24 cellular contexts compared by ENCODE assay signal in the genomic region with DNA sequence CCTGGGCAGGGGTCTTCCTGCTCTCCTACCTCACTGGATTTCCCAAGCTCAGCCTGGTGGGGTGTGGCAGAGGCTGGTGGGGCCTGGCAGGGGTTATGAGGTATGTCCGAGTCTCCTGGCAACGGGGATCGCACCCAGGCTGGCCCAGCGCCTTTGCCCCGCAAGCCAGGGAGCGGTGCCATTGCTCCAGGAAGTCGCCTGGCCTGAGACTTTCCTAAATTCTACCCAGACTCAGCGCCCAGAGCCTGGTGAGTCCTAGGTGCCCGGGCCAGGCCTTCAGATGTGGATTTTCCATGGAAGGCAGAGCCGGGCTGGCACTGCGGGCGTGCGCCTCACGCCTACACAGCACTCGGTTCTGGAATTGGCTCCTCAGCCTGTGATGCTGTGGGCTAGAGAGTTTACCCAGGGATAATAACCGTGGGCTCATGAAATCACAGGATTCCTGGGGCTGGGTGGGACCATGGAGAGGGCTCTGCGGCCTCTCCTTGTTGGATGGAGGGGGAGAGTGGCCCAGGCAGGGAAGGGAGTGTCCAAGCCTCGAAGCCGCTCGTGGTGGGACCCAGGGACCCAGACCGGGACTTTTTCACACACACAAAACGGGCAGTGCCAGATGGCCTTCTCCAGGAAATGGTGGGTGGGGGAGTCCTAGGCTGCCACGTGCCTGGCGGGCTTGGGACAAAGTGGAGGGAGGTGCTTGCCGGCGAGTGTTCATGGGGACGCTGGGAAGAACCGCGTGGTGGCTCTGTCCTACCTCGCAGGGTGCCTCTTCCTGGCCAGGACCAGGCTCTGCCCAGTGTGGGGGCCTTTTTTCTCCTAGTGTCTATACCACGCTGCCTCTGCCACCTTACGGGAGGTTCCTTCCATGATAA.
DNase-seq lines count a peak whose midpoint lies in the region; ATAC-seq and TF ChIP-seq lines count a peak whose summit lies in the region.
"Had no signal": no experiment of that assay in that cellular context is flagged by ENCODE, and none has a peak within 500 bp of the region (broad histone marks: within the 10 kb centered on the region; RNA-seq: fewer than 3 reads in every experiment).

No MANE protein-coding gene starts in this region.

- H3K36me3 ChIP-seq in thoracic aorta, result no peaks in the 10 kb centered on the region
- H3K36me3 ChIP-seq: pancreas had no signal

- H3K27me3 ChIP-seq in thoracic aorta (replicated peaks; ENCODE audit: insufficient read depth), result no peaks in the 10 kb centered on the region
- H3K27me3 ChIP-seq: pancreas had no signal

- H3K36me3 Mint-ChIP-seq in activated T-cell treated with anti-CD3 and anti-CD28 coated beads, Interleukin-2, amount 50 U/mL, for 24 hours (ENCODE audit: low read depth), result no peaks in the 10 kb centered on the region
- H3K36me3 Mint-ChIP-seq in activated T-cell treated with anti-CD3 and anti-CD28 coated beads, Interleukin-2, amount 50 U/mL, for 4 hours (ENCODE audit: insufficient read depth), result no peaks in the 10 kb centered on the region
- H3K36me3 Mint-ChIP-seq in chondrocyte (ENCODE audit: low read depth), result no peaks in the 10 kb centered on the region
- no peaks in the 10 kb centered on the region for H3K36me3 Mint-ChIP-seq in naive B cell
- no peaks in the 10 kb centered on the region for H3K36me3 Mint-ChIP-seq in activated T-helper 1 cell treated with anti-CD3 and anti-CD28 coated beads, Interleukin-12 subunit alpha, Interleukin-12 subunit beta, Interleukin-2, Interleukin-4 antibody, amounts not matched to agents 30 ng/mL and 10 ng/mL and 1 ng/mL, durations not matched to agents 14 hours and 24 hours and 36 hours (ENCODE audit: low read depth)

- no peaks in the 10 kb centered on the region for H3K9me3 ChIP-seq in thoracic aorta
- H3K9me3 ChIP-seq: Caco-2, pancreas had no signal

- no peaks in the 10 kb centered on the region for H3K4me1 ChIP-seq in thoracic aorta (ENCODE audit: control insufficient read depth in 1 of 2, low read depth in 2 of 2)
- H3K4me1 ChIP-seq: Caco-2, pancreas had no signal

- intact Hi-C loops in activated T-helper 1 cell treated with anti-CD3 and anti-CD28 coated beads, Interleukin-12 subunit alpha, Interleukin-12 subunit beta, Interleukin-2, Interleukin-4 antibody, amounts not matched to agents 30 ng/mL and 10 ng/mL and 1 ng/mL, durations not matched to agents 14 hours and 24 hours and 36 hours (cut with micrococcal nuclease), result no loop called here

- no peak overlapping the region for H3K27ac Mint-ChIP-seq in activated T-cell treated with anti-CD3 and anti-CD28 coated beads, Interleukin-2, amount 50 U/mL, for 24 hours
- H3K27ac Mint-ChIP-seq in chondrocyte (ENCODE audit: unreplicated experiment) (no peak overlapping the region), naive B cell (peak overlapping the region in 4 of 6 donors; percentile 53 to 85 (median 68))
- H3K27ac Mint-ChIP-seq in activated T-helper 1 cell treated with anti-CD3 and anti-CD28 coated beads, Interleukin-12 subunit alpha, Interleukin-12 subunit beta, Interleukin-2, Interleukin-4 antibody, amounts not matched to agents 30 ng/mL and 10 ng/mL and 1 ng/mL, durations not matched to agents 14 hours and 24 hours and 36 hours, result no peak overlapping the region
- H3K27ac Mint-ChIP-seq: activated naive CD4-positive, alpha-beta T cell treated with anti-CD3 and anti-CD28 coated beads for 36 hours had no signal

- DNase-seq in activated T-cell treated with anti-CD3 and anti-CD28 coated beads, Interleukin-2, amount 50 U/mL, for 24 hours, result peak; percentile 14
- no peak for DNase-seq in activated T-cell treated with anti-CD3 and anti-CD28 coated beads, Interleukin-2, amount 50 U/mL, for 4 hours
- DNase-seq in chondrocyte (ENCODE audit: low spot score) (peak; percentile 81), naive B cell (no peak), thoracic aorta (ENCODE audit: low spot score) (no peak), NCI-H1105 (lab: John Stamatoyannopoulos, UW) (no peak)
- no peak for DNase-seq in activated T-helper 1 cell treated with anti-CD3 and anti-CD28 coated beads, Interleukin-12 subunit alpha, Interleukin-12 subunit beta, Interleukin-2, Interleukin-4 antibody, amounts not matched to agents 30 ng/mL and 10 ng/mL and 1 ng/mL, durations not matched to agents 14 hours and 24 hours and 36 hours (ENCODE audit: low spot score)
- DNase-seq: 8988T; activated CD4-positive, alpha-beta T cell treated with anti-CD3 and anti-CD28 coated beads, Interleukin-2, amount 50 U/mL, for 4 hours; activated naive CD4-positive, alpha-beta T cell treated with anti-CD3 and anti-CD28 coated beads for 36 hours; anterior cingulate cortex; central memory CD4-positive, alpha-beta T cell; foreskin melanocyte; islet precursor cell; mammary epithelial cell; NCI-H187; NCI-H526 treated with DMSO at 0.1 percent for 48 hours; stimulated activated CD4-positive, alpha-beta T cell treated with anti-CD3 and anti-CD28 coated beads, Interleukin-2, amount 100 ng/mL, for 24 hours; stimulated activated naive CD4-positive, alpha-beta T cell had no signal

- H3K9me3 Mint-ChIP-seq in activated T-cell treated with anti-CD3 and anti-CD28 coated beads, Interleukin-2, amount 50 U/mL, for 24 hours, result no peaks in the 10 kb centered on the region
- no peaks in the 10 kb centered on the region for H3K9me3 Mint-ChIP-seq in activated T-cell treated with anti-CD3 and anti-CD28 coated beads, Interleukin-2, amount 50 U/mL, for 4 hours
- H3K9me3 Mint-ChIP-seq in chondrocyte (ENCODE audit: low read depth) (no peaks in the 10 kb centered on the region), naive B cell (no peaks in the 10 kb centered on the region)
- no peaks in the 10 kb centered on the region for H3K9me3 Mint-ChIP-seq in activated T-helper 1 cell treated with anti-CD3 and anti-CD28 coated beads, Interleukin-12 subunit alpha, Interleukin-12 subunit beta, Interleukin-2, Interleukin-4 antibody, amounts not matched to agents 30 ng/mL and 10 ng/mL and 1 ng/mL, durations not matched to agents 14 hours and 24 hours and 36 hours
- H3K9me3 Mint-ChIP-seq: activated naive CD4-positive, alpha-beta T cell treated with anti-CD3 and anti-CD28 coated beads for 36 hours had no signal

- peak overlapping the region; percentile 17 to 71 for H3K27ac ChIP-seq in thoracic aorta
- H3K27ac ChIP-seq: pancreas had no signal

- no peak overlapping the region for H3K4me3 ChIP-seq in thoracic aorta
- H3K4me3 ChIP-seq: pancreas had no signal

- no peaks in the 10 kb centered on the region for H3K4me1 Mint-ChIP-seq in activated T-cell treated with anti-CD3 and anti-CD28 coated beads, Interleukin-2, amount 50 U/mL, for 24 hours (ENCODE audit: low read depth)
- no peaks in the 10 kb centered on the region for H3K4me1 Mint-ChIP-seq in activated T-cell treated with anti-CD3 and anti-CD28 coated beads, Interleukin-2, amount 50 U/mL, for 4 hours (ENCODE audit: low read depth)
- H3K4me1 Mint-ChIP-seq in chondrocyte (ENCODE audit: low read depth), result peaks cover 6% of the 10 kb centered on the region
- H3K4me1 Mint-ChIP-seq in naive B cell, result peaks cover 27 to 56% (median 28%) of the 10 kb centered on the region in 3 donors
- H3K4me1 Mint-ChIP-seq in activated T-helper 1 cell treated with anti-CD3 and anti-CD28 coated beads, Interleukin-12 subunit alpha, Interleukin-12 subunit beta, Interleukin-2, Interleukin-4 antibody, amounts not matched to agents 30 ng/mL and 10 ng/mL and 1 ng/mL, durations not matched to agents 14 hours and 24 hours and 36 hours (ENCODE audit: low read depth), result no peaks in the 10 kb centered on the region

- ATAC-seq in activated T-cell treated with anti-CD3 and anti-CD28 coated beads, Interleukin-2, amount 50 U/mL, for 4 hours, result no peak
- ATAC-seq in naive B cell (ENCODE audit: low read depth in 2 of 2) (no peak), thoracic aorta (ENCODE audit: insufficient number of reproducible peaks, low FRiP score, low read depth) (no peak), GM19351 (IDR thresholded peaks at IDR 0.05; ENCODE audit: unreplicated experiment) (no peak)
- ATAC-seq: esophagus mucosa, pancreas, SK-N-SH treated with all-trans-retinoic acid at 6 μM for 48 hours had no signal

- H3K4me3 Mint-ChIP-seq in activated T-cell treated with anti-CD3 and anti-CD28 coated beads, Interleukin-2, amount 50 U/mL, for 24 hours, result no peak overlapping the region
- no peak overlapping the region for H3K4me3 Mint-ChIP-seq in activated T-cell treated with anti-CD3 and anti-CD28 coated beads, Interleukin-2, amount 50 U/mL, for 4 hours
- no peak overlapping the region for H3K4me3 Mint-ChIP-seq in chondrocyte (ENCODE audit: unreplicated experiment)
- H3K4me3 Mint-ChIP-seq in naive B cell, result peak overlapping the region in 2 of 8 donors; percentile 37 to 58
- no peak overlapping the region for H3K4me3 Mint-ChIP-seq in activated T-helper 1 cell treated with anti-CD3 and anti-CD28 coated beads, Interleukin-12 subunit alpha, Interleukin-12 subunit beta, Interleukin-2, Interleukin-4 antibody, amounts not matched to agents 30 ng/mL and 10 ng/mL and 1 ng/mL, durations not matched to agents 14 hours and 24 hours and 36 hours
- H3K4me3 Mint-ChIP-seq: activated naive CD4-positive, alpha-beta T cell treated with anti-CD3 and anti-CD28 coated beads for 36 hours had no signal

- peaks cover 2% of the 10 kb centered on the region for H3K27me3 Mint-ChIP-seq in activated T-cell treated with anti-CD3 and anti-CD28 coated beads, Interleukin-2, amount 50 U/mL, for 24 hours
- peaks cover 10% of the 10 kb centered on the region for H3K27me3 Mint-ChIP-seq in activated T-cell treated with anti-CD3 and anti-CD28 coated beads, Interleukin-2, amount 50 U/mL, for 4 hours (ENCODE audit: low read depth)
- H3K27me3 Mint-ChIP-seq in chondrocyte (ENCODE audit: low read depth) (no peaks in the 10 kb centered on the region), naive B cell (peaks cover 0 to 9% (median 2%) of the 10 kb centered on the region in 3 donors)
- H3K27me3 Mint-ChIP-seq in activated T-helper 1 cell treated with anti-CD3 and anti-CD28 coated beads, Interleukin-12 subunit alpha, Interleukin-12 subunit beta, Interleukin-2, Interleukin-4 antibody, amounts not matched to agents 30 ng/mL and 10 ng/mL and 1 ng/mL, durations not matched to agents 14 hours and 24 hours and 36 hours (ENCODE audit: insufficient read depth), result no peaks in the 10 kb centered on the region

- TF ChIP-seq CTCF in chondrocyte (IDR thresholded peaks at IDR 0.05) (no peak), thoracic aorta (IDR thresholded peaks at IDR 0.05) (no peak)

Comparison
In these comparisons a context has a peak if more than half of its experiments do, and no peak if none do; other contexts are left out.
1. DNase-seq: peak in activated T-cell treated with anti-CD3 and anti-CD28 coated beads, Interleukin-2, amount 50 U/mL, for 24 hours (single experiment) and chondrocyte (single experiment); none in activated T-cell treated with anti-CD3 and anti-CD28 coated beads, Interleukin-2, amount 50 U/mL, for 4 hours (single experiment), naive B cell (single experiment), thoracic aorta (single experiment), activated T-helper 1 cell treated with anti-CD3 and anti-CD28 coated beads, Interleukin-12 subunit alpha, Interleukin-12 subunit beta, Interleukin-2, Interleukin-4 antibody, amounts not matched to agents 30 ng/mL and 10 ng/mL and 1 ng/mL, durations not matched to agents 14 hours and 24 hours and 36 hours (single experiment) and NCI-H1105 (single experiment).
2. H3K27ac Mint-ChIP-seq: peak in naive B cell (4 of 6); none in activated T-cell treated with anti-CD3 and anti-CD28 coated beads, Interleukin-2, amount 50 U/mL, for 24 hours (single experiment), chondrocyte (single experiment) and activated T-helper 1 cell treated with anti-CD3 and anti-CD28 coated beads, Interleukin-12 subunit alpha, Interleukin-12 subunit beta, Interleukin-2, Interleukin-4 antibody, amounts not matched to agents 30 ng/mL and 10 ng/mL and 1 ng/mL, durations not matched to agents 14 hours and 24 hours and 36 hours (single experiment).